In the genomic region with DNA sequence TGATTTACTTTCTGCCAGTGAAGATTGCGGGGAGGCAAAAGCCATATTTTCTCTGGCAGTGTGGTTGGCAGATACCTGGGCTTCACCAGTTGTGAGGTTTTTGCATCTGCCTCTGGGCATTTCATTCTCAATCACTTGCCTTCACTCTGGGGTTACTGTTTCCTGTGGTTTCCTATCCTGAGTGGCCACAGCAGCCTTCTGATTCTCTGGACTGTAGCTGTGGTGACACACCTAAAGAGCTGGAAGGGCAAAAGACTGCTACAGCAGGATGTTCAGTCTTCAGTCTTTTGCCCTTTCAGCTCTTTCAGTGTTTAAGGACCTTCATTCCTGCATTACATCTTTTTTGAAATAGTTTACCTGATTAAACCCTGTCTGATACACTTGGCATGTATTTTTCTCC, we compare ENCODE assay signal across 1 cellular context.
TF ChIP-seq lines count a peak whose summit lies in the region.

No MANE protein-coding gene starts in this region.

TF ChIP-seq in GM12878, 131 proteins besides CTCF, POLR2A, EP300 and RAD21 (continued from another document):
- TF ChIP-seq ZBTB33 (IDR thresholded peaks at IDR 0.05) (no peak), SMC3 (IDR thresholded peaks at IDR 0.05; ENCODE audit: borderline replicate concordance, low read length) (no peak), SUPT20H (IDR thresholded peaks at IDR 0.05; ENCODE audit: borderline replicate concordance, control insufficient read depth, low read depth, low read length) (no peak), RUNX3 (IDR thresholded peaks at IDR 0.05; ENCODE audit: low read length) (peak; percentile 72)
